Comparison of ENCODE assay signal across 9 cellular contexts in the genomic region with DNA sequence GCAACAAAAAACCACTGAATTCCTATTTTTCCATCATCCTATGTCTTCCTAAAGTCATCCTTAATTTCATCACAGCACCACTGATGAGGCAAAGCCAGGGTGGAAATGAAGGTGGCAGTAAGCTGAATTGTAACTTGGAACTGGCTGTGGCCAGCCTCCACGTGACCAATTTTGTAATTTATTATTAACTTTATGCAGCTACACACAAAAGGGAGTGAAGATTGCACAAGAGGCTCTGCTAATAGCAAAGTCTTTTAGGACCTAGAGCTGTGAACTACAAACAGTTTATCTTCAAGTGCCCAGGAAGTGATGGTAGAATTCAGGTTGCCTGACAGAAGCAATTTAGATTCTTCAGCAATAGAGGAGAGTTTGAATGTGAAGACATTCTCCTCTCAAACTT.
DNase-seq lines count a peak whose midpoint lies in the region; ATAC-seq and TF ChIP-seq lines count a peak whose summit lies in the region.
"Had no signal": no experiment of that assay in that cellular context is flagged by ENCODE, and none has a peak within 500 bp of the region (broad histone marks: within the 10 kb centered on the region; RNA-seq: fewer than 3 reads in every experiment).

No MANE protein-coding gene starts in this region.

- H3K36me3 ChIP-seq in body of pancreas (replicated peaks in 1 of 2; ENCODE audit: insufficient read depth in 1 of 2, low read depth in 2 of 2) (no peaks in the 10 kb centered on the region), muscle layer of duodenum (ENCODE audit: control insufficient read depth in 1 of 2, insufficient read depth in 2 of 2, low read length in 2 of 2) (no peaks in the 10 kb centered on the region)

- intact Hi-C loops in body of pancreas (cut with DNase I), result no loop called here

- no peak for TF ChIP-seq POLR2A in body of pancreas (IDR thresholded peaks at IDR 0.05)

- 13 to 21% methylated on average over 1 of the region's 1 CpG for WGBS in body of pancreas, 2 donors

- no peak for TF ChIP-seq CTCF in body of pancreas (IDR thresholded peaks at IDR 0.05)

- H3K27ac ChIP-seq in body of pancreas (peak overlapping the region; percentile 56 to 82 (median 69)), muscle layer of duodenum (ENCODE audit: low read length) (peak overlapping the region; percentile 34)

- H3K4me1 ChIP-seq in body of pancreas, result peaks cover 33% of the 10 kb centered on the region
- peaks cover 5 to 13% of the 10 kb centered on the region in 2 donors for H3K4me1 ChIP-seq in muscle layer of duodenum (ENCODE audit: control insufficient read depth in 1 of 2, insufficient read depth in 2 of 2, low read length in 2 of 2)

- ATAC-seq in HG03135 (IDR thresholded peaks at IDR 0.05; ENCODE audit: unreplicated experiment) (peak; percentile 34), body of pancreas (peak; percentile 54), GM19351 (IDR thresholded peaks at IDR 0.05; ENCODE audit: unreplicated experiment) (no peak)

- DNase-seq in GM04504 (ENCODE audit: low read depth) (peak; percentile 30), body of pancreas (peak in 3 of 4 donors; percentile 23 to 57 (median 33)), T-helper 1 cell (no peak), AG08396 (ENCODE audit: low spot score) (no peak), NCI-H2171 (lab: John Stamatoyannopoulos, UW) (no peak)
- DNase-seq: naive B cell had no signal

- H3K27me3 ChIP-seq in body of pancreas, result no peaks in the 10 kb centered on the region
- no peaks in the 10 kb centered on the region for H3K27me3 ChIP-seq in muscle layer of duodenum (ENCODE audit: low read depth, low read length)

- H3K9me3 ChIP-seq in body of pancreas, result no peaks in the 10 kb centered on the region
- H3K9me3 ChIP-seq in muscle layer of duodenum (ENCODE audit: control insufficient read depth in 1 of 2, low read length in 2 of 2), result no peaks in the 10 kb centered on the region

- H3K4me3 ChIP-seq in body of pancreas (no peak overlapping the region), muscle layer of duodenum (ENCODE audit: low read depth in 1 of 2, low read length in 2 of 2) (no peak overlapping the region)

Comparison
In these comparisons a context has a peak if more than half of its experiments do, and no peak if none do; other contexts are left out.
1. DNase-seq: peak in GM04504 (single experiment) and body of pancreas (3 of 4); none in T-helper 1 cell (0 of 5), AG08396 (single experiment) and NCI-H2171 (single experiment).